8 cellular contexts compared by ENCODE assay signal in the genomic region with DNA sequence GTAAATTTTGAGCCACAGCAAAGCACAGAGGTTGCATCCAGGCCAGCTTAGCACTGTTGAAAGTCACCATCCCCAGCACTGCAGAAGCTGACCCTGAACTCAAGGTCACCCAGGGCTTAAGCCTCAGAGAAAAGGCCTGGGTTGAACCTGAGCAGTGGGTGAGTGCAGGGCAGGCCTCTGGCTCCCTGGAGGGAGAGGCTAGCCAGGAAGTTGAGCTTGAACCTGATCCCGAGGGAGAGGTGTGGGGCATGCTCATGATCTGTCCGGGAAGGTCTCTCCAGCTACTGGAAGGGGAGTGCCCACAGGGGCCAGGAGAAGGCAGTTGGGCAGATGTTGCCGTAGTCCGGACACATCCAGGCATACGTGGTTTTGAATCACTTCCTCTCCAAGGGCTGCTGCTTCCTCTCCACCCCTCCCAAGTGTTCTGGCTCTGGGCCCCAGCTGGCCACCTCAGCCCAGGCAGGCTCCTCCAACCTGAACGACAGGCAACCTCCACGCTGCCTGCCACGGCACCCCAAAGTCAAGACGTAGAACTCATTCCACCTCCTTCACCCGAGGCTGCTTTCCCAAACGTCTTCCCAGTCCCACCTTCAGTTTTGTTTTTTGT. TPM values are rescaled to one million over a fixed set of nuclear protein-coding genes. Genes with fewer than 3 reads are reported as not detected.
DNase-seq lines count a peak whose midpoint lies in the region; ATAC-seq and TF ChIP-seq lines count a peak whose summit lies in the region.

No MANE protein-coding gene starts in this region.

- no peaks in the 10 kb centered on the region for H3K9me3 ChIP-seq in upper lobe of right lung

- H3K9me3 Mint-ChIP-seq in activated naive CD4-positive, alpha-beta T cell treated with anti-CD3 and anti-CD28 coated beads, Interleukin-2, amount 50 U/mL, for 24 hours: no peaks in the 10 kb centered on the region
- H3K9me3 Mint-ChIP-seq in activated T-helper 17 cell treated with anti-CD3 and anti-CD28 coated beads, Interleukin-2, amount 50 U/mL, for 72 hours: no peaks in the 10 kb centered on the region

- no peak overlapping the region for H3K4me3 Mint-ChIP-seq in activated naive CD4-positive, alpha-beta T cell treated with anti-CD3 and anti-CD28 coated beads, Interleukin-2, amount 50 U/mL, for 24 hours
- no peak overlapping the region for H3K4me3 Mint-ChIP-seq in activated T-helper 17 cell treated with anti-CD3 and anti-CD28 coated beads, Interleukin-2, amount 50 U/mL, for 72 hours

- peaks cover 14% of the 10 kb centered on the region for H3K4me1 Mint-ChIP-seq in activated naive CD4-positive, alpha-beta T cell treated with anti-CD3 and anti-CD28 coated beads, Interleukin-2, amount 50 U/mL, for 24 hours
- peaks cover 16% of the 10 kb centered on the region for H3K4me1 Mint-ChIP-seq in activated T-helper 17 cell treated with anti-CD3 and anti-CD28 coated beads, Interleukin-2, amount 50 U/mL, for 72 hours

- ATAC-seq in activated T-helper 17 cell treated with anti-CD3 and anti-CD28 coated beads, Interleukin-2, amount 50 U/mL, for 72 hours (replicated peaks): peak; percentile 48
- peak; percentile 74 for ATAC-seq in upper lobe of right lung
- ATAC-seq in GM21786 (IDR thresholded peaks at IDR 0.05; ENCODE audit: unreplicated experiment): no peak

- peaks cover 21% of the 10 kb centered on the region for H3K4me1 ChIP-seq in upper lobe of right lung

- DNase-seq in activated naive CD4-positive, alpha-beta T cell treated with Interleukin-2 at 50 U/mL for 16 hours: no peak
- DNase-seq in hepatic stellate cell (ENCODE audit: low spot score): peak; percentile 68
- peak; percentile 68 for DNase-seq in upper lobe of right lung
- DNase-seq in stimulated activated naive CD4-positive, alpha-beta T cell (lab: John Stamatoyannopoulos, UW): no peak
- no peak for DNase-seq in activated gamma-delta T cell treated with Interleukin-2 at 50 U/mL for 16 hours

- peak overlapping the region; percentile 65 for H3K27ac ChIP-seq in upper lobe of right lung

- TF ChIP-seq CTCF in upper lobe of right lung (IDR thresholded peaks at IDR 0.05): no peak

- H3K27me3 ChIP-seq in upper lobe of right lung: no peaks in the 10 kb centered on the region

- no peak overlapping the region for H3K4me3 ChIP-seq in upper lobe of right lung

- H3K36me3 Mint-ChIP-seq in activated naive CD4-positive, alpha-beta T cell treated with anti-CD3 and anti-CD28 coated beads, Interleukin-2, amount 50 U/mL, for 24 hours: peaks cover 10% of the 10 kb centered on the region
- peaks cover 98% of the 10 kb centered on the region for H3K36me3 Mint-ChIP-seq in activated T-helper 17 cell treated with anti-CD3 and anti-CD28 coated beads, Interleukin-2, amount 50 U/mL, for 72 hours (ENCODE audit: low read depth)

- H3K27ac Mint-ChIP-seq in activated naive CD4-positive, alpha-beta T cell treated with anti-CD3 and anti-CD28 coated beads, Interleukin-2, amount 50 U/mL, for 24 hours: peak overlapping the region; percentile 62
- H3K27ac Mint-ChIP-seq in activated T-helper 17 cell treated with anti-CD3 and anti-CD28 coated beads, Interleukin-2, amount 50 U/mL, for 72 hours: peak overlapping the region; percentile 93

- H3K36me3 ChIP-seq in upper lobe of right lung: peaks cover 55% of the 10 kb centered on the region

- intact Hi-C loops in upper lobe of right lung (cut with DNase I): no loop called here

- H3K27me3 Mint-ChIP-seq in activated naive CD4-positive, alpha-beta T cell treated with anti-CD3 and anti-CD28 coated beads, Interleukin-2, amount 50 U/mL, for 24 hours: no peaks in the 10 kb centered on the region
- H3K27me3 Mint-ChIP-seq in activated T-helper 17 cell treated with anti-CD3 and anti-CD28 coated beads, Interleukin-2, amount 50 U/mL, for 72 hours: no peaks in the 10 kb centered on the region

RNA-seq across cellular contexts. Expression of gene CARHSP1, which starts 18.4 kb away (rescaled TPM):
- 100 to 1,000 TPM in 1 of 2 donors, 10 to 100 TPM in 1; 98.6 to 115 TPM for total RNA-seq in activated T-helper 17 cell treated with anti-CD3 and anti-CD28 coated beads, Interleukin-2, amount 50 U/mL, for 72 hours
- total RNA-seq in upper lobe of right lung: 103 TPM

RNA-seq across cellular contexts. Expression of gene LITAFD, which starts 31.8 kb away (rescaled TPM):
- total RNA-seq in activated T-helper 17 cell treated with anti-CD3 and anti-CD28 coated beads, Interleukin-2, amount 50 U/mL, for 72 hours: not detected
- not detected for total RNA-seq in upper lobe of right lung

RNA-seq across cellular contexts. Expression of gene PMM2, which starts 52.7 kb away (rescaled TPM):
- 10 to 100 TPM; 33.0 to 59.1 TPM for total RNA-seq in activated T-helper 17 cell treated with anti-CD3 and anti-CD28 coated beads, Interleukin-2, amount 50 U/mL, for 72 hours
- total RNA-seq in upper lobe of right lung: 36.8 TPM

RNA-seq across cellular contexts. Expression of gene TMEM186, which starts 52.9 kb away (rescaled TPM):
- total RNA-seq in activated T-helper 17 cell treated with anti-CD3 and anti-CD28 coated beads, Interleukin-2, amount 50 U/mL, for 72 hours: 10 to 100 TPM; 14.2 to 15.4 TPM
- 9.1 TPM for total RNA-seq in upper lobe of right lung

Comparison
In these comparisons a context has a peak if more than half of its experiments do, and no peak if none do; other contexts are left out.
1. DNase-seq: peak in hepatic stellate cell (single experiment) and upper lobe of right lung (single experiment); none in activated naive CD4-positive, alpha-beta T cell treated with Interleukin-2 at 50 U/mL for 16 hours (single experiment), stimulated activated naive CD4-positive, alpha-beta T cell (0 of 6) and activated gamma-delta T cell treated with Interleukin-2 at 50 U/mL for 16 hours (single experiment).